ENCODE assay signal across 18 cellular contexts in genomic region chr1:73701816-73702215, GRCh38.
A peak's percentile ranks its signal among the peaks of the same experiment; 100 is the strongest.
DNase-seq lines count a peak whose midpoint lies in the region; ATAC-seq lines count a peak whose summit lies in the region.
"Had no signal": no experiment of that assay in that cellular context is flagged by ENCODE, and none has a peak within 500 bp of the region (broad histone marks: within the 10 kb centered on the region; RNA-seq: fewer than 3 reads in every experiment).

No MANE protein-coding gene starts in this region.

- CTCF ChIA-PET in activated CD8-positive, alpha-beta memory T cell treated with anti-CD3 and anti-CD28 coated beads, Interleukin-2, amount 10 ng/mL, durations not matched to agents 7 days and 5 days (lab: Charles Lee) = no interaction called here

- H3K27ac ChIP-seq in SK-N-MC = no peak overlapping the region
- no peak overlapping the region for H3K27ac ChIP-seq in neuronal stem cell (replicated peaks; ENCODE audit: low read length)
- H3K27ac ChIP-seq: BLaER1 treated with 17β-estradiol and CSF1 and Interleukin-3, amounts not matched to agents 10 nM and 100 nM had no signal

- no peak overlapping the region for H2AK5ac ChIP-seq in neuronal stem cell (ENCODE audit: low read depth, low read length)

- no peaks in the 10 kb centered on the region for H3K4me1 ChIP-seq in neuronal stem cell (ENCODE audit: control insufficient read depth in 2 of 2, insufficient read depth in 1 of 2, low read depth in 1 of 2, low read length in 2 of 2)
- H3K4me1 ChIP-seq: BLaER1 treated with 17β-estradiol and CSF1 and Interleukin-3, amounts not matched to agents 10 nM and 100 nM had no signal

- H2BK12ac ChIP-seq in neuronal stem cell (ENCODE audit: low read length) = no peak overlapping the region

- no peak overlapping the region for H3K27ac Mint-ChIP-seq in activated naive CD4-positive, alpha-beta T cell treated with anti-CD3 and anti-CD28 coated beads, Interleukin-2, amount 50 U/mL, for 72 hours
- no peak overlapping the region for H3K27ac Mint-ChIP-seq in activated CD8-positive, alpha-beta memory T cell treated with anti-CD3 and anti-CD28 coated beads, Interleukin-2, amount 10 ng/mL, durations not matched to agents 7 days and 5 days
- H3K27ac Mint-ChIP-seq: B cell; CD8-positive, alpha-beta T cell; H9; IgD-negative memory B cell had no signal

- no peak overlapping the region for H3K4ac ChIP-seq in neuronal stem cell (ENCODE audit: low read length)

- H3K23ac ChIP-seq in neuronal stem cell (ENCODE audit: low read depth, low read length, poor library complexity) = no peak overlapping the region

- no peaks in the 10 kb centered on the region for H3K9me3 Mint-ChIP-seq in activated naive CD4-positive, alpha-beta T cell treated with anti-CD3 and anti-CD28 coated beads, Interleukin-2, amount 50 U/mL, for 72 hours
- peaks cover 3% of the 10 kb centered on the region for H3K9me3 Mint-ChIP-seq in activated CD8-positive, alpha-beta memory T cell treated with anti-CD3 and anti-CD28 coated beads, Interleukin-2, amount 10 ng/mL, durations not matched to agents 7 days and 5 days (ENCODE audit: low read depth)
- H3K9me3 Mint-ChIP-seq: CD8-positive, alpha-beta T cell; H9; IgD-negative memory B cell had no signal

- H3K36me3 Mint-ChIP-seq in activated naive CD4-positive, alpha-beta T cell treated with anti-CD3 and anti-CD28 coated beads, Interleukin-2, amount 50 U/mL, for 72 hours = no peaks in the 10 kb centered on the region
- no peaks in the 10 kb centered on the region for H3K36me3 Mint-ChIP-seq in activated CD8-positive, alpha-beta memory T cell treated with anti-CD3 and anti-CD28 coated beads, Interleukin-2, amount 10 ng/mL, durations not matched to agents 7 days and 5 days
- H3K36me3 Mint-ChIP-seq: CD8-positive, alpha-beta T cell; IgD-negative memory B cell had no signal

- no peak overlapping the region for H3K4me2 ChIP-seq in neuronal stem cell (ENCODE audit: insufficient read depth, low read length, poor library complexity, severe bottlenecking)
- H3K4me2 ChIP-seq: BLaER1 treated with 17β-estradiol and CSF1 and Interleukin-3, amounts not matched to agents 10 nM and 100 nM had no signal

- no peak overlapping the region for H2BK15ac ChIP-seq in neuronal stem cell (ENCODE audit: low read length)

- no peak overlapping the region for H2BK120ac ChIP-seq in neuronal stem cell (ENCODE audit: low read depth, low read length)

- H3K27me3 ChIP-seq in H7 (ENCODE audit: control insufficient read depth, insufficient read depth, low read length) = no peaks in the 10 kb centered on the region
- no peaks in the 10 kb centered on the region for H3K27me3 ChIP-seq in neuronal stem cell (ENCODE audit: control insufficient read depth in 3 of 3, insufficient read depth in 3 of 3, low read depth in 1 of 3, low read length in 3 of 3)
- H3K27me3 ChIP-seq: BLaER1 treated with 17β-estradiol and CSF1 and Interleukin-3, amounts not matched to agents 10 nM and 100 nM had no signal

- no peak for ATAC-seq in activated naive CD4-positive, alpha-beta T cell treated with anti-CD3 and anti-CD28 coated beads, Interleukin-2, amount 50 U/mL, for 72 hours
- no peak for ATAC-seq in activated CD8-positive, alpha-beta memory T cell treated with anti-CD3 and anti-CD28 coated beads, Interleukin-2, amount 10 ng/mL, durations not matched to agents 7 days and 5 days
- ATAC-seq: CD8-positive, alpha-beta T cell; HepG2 had no signal

- H3K4me3 ChIP-seq in H7 (ENCODE audit: insufficient read depth, low read depth, low read length) (no peak overlapping the region), SK-N-MC (no peak overlapping the region), neuronal stem cell (ENCODE audit: low read length in 2 of 2) (no peak overlapping the region)
- H3K4me3 ChIP-seq: BLaER1 treated with 17β-estradiol and CSF1 and Interleukin-3, amounts not matched to agents 10 nM and 100 nM had no signal

- H3K14ac ChIP-seq in neuronal stem cell (ENCODE audit: low read length) = no peak overlapping the region

- H3K4me1 Mint-ChIP-seq in activated CD8-positive, alpha-beta memory T cell treated with anti-CD3 and anti-CD28 coated beads, Interleukin-2, amount 10 ng/mL, durations not matched to agents 7 days and 5 days = no peaks in the 10 kb centered on the region
- H3K4me1 Mint-ChIP-seq: B cell, IgD-negative memory B cell had no signal

- H3K9ac ChIP-seq in SK-N-MC (ENCODE audit: insufficient read length) = no peak overlapping the region
- no peak overlapping the region for H3K9ac ChIP-seq in neuronal stem cell (ENCODE audit: low read depth, low read length, poor library complexity)
- H3K9ac ChIP-seq: BLaER1 treated with 17β-estradiol and CSF1 and Interleukin-3, amounts not matched to agents 10 nM and 100 nM had no signal

- DNase-seq in NCI-H2081 (lab: John Stamatoyannopoulos, UW) (peak; percentile 27 to 73), NCI-H2081 treated with DMSO at 0.1 percent for 48 hours (lab: John Stamatoyannopoulos, UW) (no peak), H7 (peak; percentile 1), SK-N-MC (ENCODE audit: low read depth, low spot score) (peak; percentile 53), neuronal stem cell (ENCODE audit: low spot score) (no peak), NCI-H526 treated with DMSO at 0.1 percent for 48 hours (lab: John Stamatoyannopoulos, UW) (no peak)
- DNase-seq in activated naive CD4-positive, alpha-beta T cell treated with anti-CD3 and anti-CD28 coated beads, Interleukin-2, amount 50 U/mL, for 72 hours (ENCODE audit: low spot score in 2 of 2) = no peak
- no peak for DNase-seq in activated CD8-positive, alpha-beta memory T cell treated with anti-CD3 and anti-CD28 coated beads, Interleukin-2, amount 10 ng/mL, durations not matched to agents 7 days and 5 days
- DNase-seq: 8988T; CD8-positive, alpha-beta T cell; DMS79 treated with DMSO at 0.1 percent for 48 hours; GF-D8; GOT3; H9 had no signal

- H2BK5ac ChIP-seq in neuronal stem cell (ENCODE audit: low read length) = no peak overlapping the region

- no peaks in the 10 kb centered on the region for H3K27me3 Mint-ChIP-seq in activated CD8-positive, alpha-beta memory T cell treated with anti-CD3 and anti-CD28 coated beads, Interleukin-2, amount 10 ng/mL, durations not matched to agents 7 days and 5 days
- H3K27me3 Mint-ChIP-seq: B cell, IgD-negative memory B cell had no signal

- H3K9me3 ChIP-seq in SK-N-MC (ENCODE audit: low read depth, low read length) (no peaks in the 10 kb centered on the region), neuronal stem cell (replicated peaks in 1 of 2; ENCODE audit: control insufficient read depth in 2 of 2, insufficient read depth in 1 of 2, low read depth in 1 of 2, low read length in 2 of 2) (no peaks in the 10 kb centered on the region)
- H3K9me3 ChIP-seq: BLaER1 treated with 17β-estradiol and CSF1 and Interleukin-3, amounts not matched to agents 10 nM and 100 nM had no signal

- H3K36me3 ChIP-seq in H7 (replicated peaks; ENCODE audit: control insufficient read depth, insufficient read depth, low read length) = no peaks in the 10 kb centered on the region
- no peaks in the 10 kb centered on the region for H3K36me3 ChIP-seq in SK-N-MC (ENCODE audit: insufficient read depth, low read length)
- H3K36me3 ChIP-seq in neuronal stem cell (replicated peaks in 1 of 2; ENCODE audit: control insufficient read depth in 2 of 2, insufficient read depth in 2 of 2, low read length in 2 of 2) = no peaks in the 10 kb centered on the region
- H3K36me3 ChIP-seq: BLaER1 treated with 17β-estradiol and CSF1 and Interleukin-3, amounts not matched to agents 10 nM and 100 nM had no signal

- no CpG with 5 or more reads among the region's 1 CpG for WGBS in neuronal stem cell (ENCODE audit: extremely low coverage in 2 of 2, insufficient read length in 2 of 2, insufficient replicate concordance in 1 of 2), 2 donors

- no peak overlapping the region for H3K4me3 Mint-ChIP-seq in activated CD8-positive, alpha-beta memory T cell treated with anti-CD3 and anti-CD28 coated beads, Interleukin-2, amount 10 ng/mL, durations not matched to agents 7 days and 5 days
- H3K4me3 Mint-ChIP-seq: B cell; CD8-positive, alpha-beta T cell; H9; IgD-negative memory B cell had no signal

- no peak overlapping the region for H4K91ac ChIP-seq in neuronal stem cell (ENCODE audit: low read depth, low read length, poor library complexity)

- H4K8ac ChIP-seq in neuronal stem cell (ENCODE audit: low read depth, low read length) = no peak overlapping the region

- H3K18ac ChIP-seq in neuronal stem cell (ENCODE audit: low read length) = no peak overlapping the region

- no peaks in the 10 kb centered on the region for H3K79me1 ChIP-seq in neuronal stem cell (ENCODE audit: low read depth, low read length)

- H2AFZ ChIP-seq in neuronal stem cell (ENCODE audit: low read length) = peak overlapping the region; percentile 47

Comparison
In these comparisons a context has a peak if more than half of its experiments do, and no peak if none do; other contexts are left out.
1. DNase-seq: peak in NCI-H2081 (2 of 2), H7 (single experiment) and SK-N-MC (single experiment); none in NCI-H2081 treated with DMSO at 0.1 percent for 48 hours (single experiment), neuronal stem cell (single experiment), activated naive CD4-positive, alpha-beta T cell treated with anti-CD3 and anti-CD28 coated beads, Interleukin-2, amount 50 U/mL, for 72 hours (0 of 2), NCI-H526 treated with DMSO at 0.1 percent for 48 hours (single experiment) and activated CD8-positive, alpha-beta memory T cell treated with anti-CD3 and anti-CD28 coated beads, Interleukin-2, amount 10 ng/mL, durations not matched to agents 7 days and 5 days (single experiment).